8 cellular contexts compared by ENCODE assay signal in genomic region chr7:127588019-127588696, GRCh38. TPM values are rescaled to one million over a fixed set of nuclear protein-coding genes. Genes with fewer than 3 reads are reported as not detected.
DNase-seq lines count a peak whose midpoint lies in the region; ATAC-seq and TF ChIP-seq lines count a peak whose summit lies in the region.

Gene ARF5, plus strand, starts transcription at chr7:127588411. Its CDS starts 88 bp downstream, at chr7:127588499.

- intact Hi-C loops in mammary epithelial cell (cut with micrococcal nuclease) = loop anchor here (1.0 to 5.0 kb wide), 4 partner anchors 63 to 621 kb away; partner anchors contain the start of gene ZNF800

- no peaks in the 10 kb centered on the region for H3F3A ChIP-seq in smooth muscle cell (ENCODE audit: low read depth)

- in situ Hi-C loops in mammary epithelial cell (cut with MboI; ENCODE audit: low sequenced_read_pairs in 2 of 2) = no loop called here

- TF ChIP-seq CTCF in WERI-Rb-1 (IDR thresholded peaks at IDR 0.05; ENCODE audit: low read depth, low read length) (no peak), mammary epithelial cell (conservative IDR thresholded peaks at IDR 0.05 in 1 of 2, IDR thresholded peaks at IDR 0.05 in 1 of 2; ENCODE audit: extremely low read depth in 1 of 2, insufficient read depth in 1 of 2, low read depth in 1 of 2, low read length in 2 of 2) (no peak), smooth muscle cell (IDR thresholded peaks at IDR 0.05; ENCODE audit: borderline replicate concordance, insufficient read depth, poor library complexity, severe bottlenecking) (no peak)

- H3K4me2 ChIP-seq in mammary epithelial cell (ENCODE audit: insufficient read depth, low read depth, low read length) = peak within 1 kb of the TSS; percentile 92
- H3K4me2 ChIP-seq in smooth muscle cell = peak within 1 kb of the TSS; percentile 90

- peaks cover 21% of the 10 kb centered on the region for H3K36me3 ChIP-seq in WERI-Rb-1
- peaks cover 12% of the 10 kb centered on the region for H3K36me3 ChIP-seq in mammary epithelial cell (ENCODE audit: insufficient read depth, low read length)
- H3K36me3 ChIP-seq in smooth muscle cell (ENCODE audit: low read depth) = peaks cover 3% of the 10 kb centered on the region

- TF ChIP-seq POLR2A in GM18526 (IDR thresholded peaks at IDR 0.05; ENCODE audit: extremely low read depth, insufficient read length) = peak; percentile 71

- H3K9ac ChIP-seq in mammary epithelial cell (ENCODE audit: insufficient read depth, low read length) (peak within 1 kb of the TSS; percentile 84), smooth muscle cell (ENCODE audit: low read depth) (peak within 1 kb of the TSS; percentile 97)

- H4K20me1 ChIP-seq in mammary epithelial cell (ENCODE audit: insufficient read depth, low read length) (no peaks in the 10 kb centered on the region), smooth muscle cell (ENCODE audit: low read depth) (peaks cover 30% of the 10 kb centered on the region)

- H3K27me3 ChIP-seq in WERI-Rb-1 (ENCODE audit: insufficient read depth, low read depth, severe bottlenecking) (no peaks in the 10 kb centered on the region), mammary epithelial cell (ENCODE audit: insufficient read depth, low read length) (no peaks in the 10 kb centered on the region), smooth muscle cell (ENCODE audit: low read depth) (no peaks in the 10 kb centered on the region)

- no TSS peak for BruUV-seq in mammary epithelial cell (replicated peaks; lab: Mats Ljungman, UMichigan)

- H2AFZ ChIP-seq in mammary epithelial cell (ENCODE audit: low read depth, low read length) (peak within 1 kb of the TSS; percentile 92), smooth muscle cell (ENCODE audit: low read depth) (peak within 1 kb of the TSS; percentile 98)

- peaks cover 7% of the 10 kb centered on the region for H3K9me3 ChIP-seq in WERI-Rb-1 (ENCODE audit: severe bottlenecking)
- no peaks in the 10 kb centered on the region for H3K9me3 ChIP-seq in mammary epithelial cell (replicated peaks; ENCODE audit: insufficient read depth, low read length)
- H3K9me3 ChIP-seq in smooth muscle cell (replicated peaks; ENCODE audit: low read depth) = no peaks in the 10 kb centered on the region

- H3K27ac ChIP-seq in WERI-Rb-1 = peak within 1 kb of the TSS; percentile 84
- H3K27ac ChIP-seq in mammary epithelial cell (ENCODE audit: insufficient read depth, low read depth, low read length) = peak within 1 kb of the TSS; percentile 82
- H3K27ac ChIP-seq in smooth muscle cell (ENCODE audit: low read depth) = peak within 1 kb of the TSS; percentile 77

- dilution Hi-C loops in mammary epithelial cell (cut with HindIII; ENCODE audit: low sequenced_read_pairs) = loop anchor here (5.0 kb wide), 1 partner anchor 59 kb away; no protein-coding TSS in a partner anchor

- peak; percentile 58 for DNase-seq in A172 (ENCODE audit: low spot score)
- peak; percentile 84 for DNase-seq in NCI-H2171 (lab: John Stamatoyannopoulos, UW)
- DNase-seq in WERI-Rb-1 = peak; percentile 85
- DNase-seq in mammary epithelial cell = peak; percentile 75
- peak; percentile 96 for DNase-seq in iPS-NIHi11 (ENCODE audit: low spot score)
- peak; percentile 61 for DNase-seq in smooth muscle cell (lab: John Stamatoyannopoulos, UW; ENCODE audit: unreplicated experiment)

- peaks cover 46% of the 10 kb centered on the region for H3K79me2 ChIP-seq in mammary epithelial cell (ENCODE audit: insufficient read depth, low read length)
- peaks cover 40% of the 10 kb centered on the region for H3K79me2 ChIP-seq in smooth muscle cell (ENCODE audit: low read depth)

- CTCF ChIA-PET in mammary epithelial cell (lab: Charles Lee; ENCODE audit: low non-redundant PET) = interaction anchor here (0.5 kb wide), 1 partner anchor 621 kb away, joined by 3 read pairs; no protein-coding TSS in a partner anchor

- ATAC-seq in HG03064 (IDR thresholded peaks at IDR 0.05; ENCODE audit: low read depth, unreplicated experiment) = peak; percentile 78

- peak within 1 kb of the TSS; percentile 87 for H3K4me3 ChIP-seq in WERI-Rb-1 (ENCODE audit: low read depth, low read length)
- H3K4me3 ChIP-seq in mammary epithelial cell (replicated peaks in 1 of 3; ENCODE audit: insufficient read depth in 1 of 3, low read depth in 2 of 3, low read length in 3 of 3) = peak within 1 kb of the TSS; percentile 86 to 96 (median 87)
- H3K4me3 ChIP-seq in smooth muscle cell = peak within 1 kb of the TSS; percentile 98

- WGBS in mammary epithelial cell (ENCODE audit: low coverage, missing lambda C conversion rate) = 0% methylated on average over 16 of the region's 77 CpGs
- WGBS in smooth muscle cell (ENCODE audit: low lambda C conversion rate) = 3% methylated on average over 42 of the region's 77 CpGs

- peaks cover 24% of the 10 kb centered on the region for H3K4me1 ChIP-seq in mammary epithelial cell (ENCODE audit: insufficient read depth, low read length)
- peaks cover 21% of the 10 kb centered on the region for H3K4me1 ChIP-seq in smooth muscle cell (ENCODE audit: low read depth)

RNA-seq across cellular contexts. Expression of gene ARF5, which starts in this region (rescaled TPM):
- 183 and 245 TPM in 2 replicates for total RNA-seq in A172 (2014; rRNA removed; shearing (Covaris generic))
- total RNA-seq in mammary epithelial cell = 100 to 1,000 TPM; 183 to 196 TPM
- polyA plus RNA-seq in mammary epithelial cell = 400 TPM
- 182 TPM for polyA minus RNA-seq in mammary epithelial cell
- 184 and 219 TPM in 2 replicates for total RNA-seq in smooth muscle cell
- 196 and 236 TPM in 2 replicates for polyA plus RNA-seq in smooth muscle cell

Comparison
In these comparisons a context has a peak if more than half of its experiments do, and no peak if none do; other contexts are left out.
1. Peak in every context shown above with its lines: DNase-seq, ATAC-seq, H3K4me3 ChIP-seq and H3K27ac ChIP-seq.